In genomic region chr10:6734286-6734685, GRCh38 we compare ENCODE assay signal across 15 cellular contexts.
DNase-seq lines count a peak whose midpoint lies in the region; ATAC-seq and TF ChIP-seq lines count a peak whose summit lies in the region.
"Had no signal": no experiment of that assay in that cellular context is flagged by ENCODE, and none has a peak within 500 bp of the region (broad histone marks: within the 10 kb centered on the region; RNA-seq: fewer than 3 reads in every experiment).

No MANE protein-coding gene starts in this region.

- H3K4me2 ChIP-seq in GM23338 (no peak overlapping the region), smooth muscle cell (no peak overlapping the region)
- H3K4me2 ChIP-seq: BLaER1 had no signal

- no peak overlapping the region for H3K27ac ChIP-seq in GM23338 (ENCODE audit: low read depth)
- H3K27ac ChIP-seq in psoas muscle, result peak overlapping the region; percentile 15
- no peak overlapping the region for H3K27ac ChIP-seq in smooth muscle cell (ENCODE audit: low read depth)
- no peak overlapping the region for H3K27ac ChIP-seq in sigmoid colon
- H3K27ac ChIP-seq: BLaER1 had no signal

- TF ChIP-seq EP300 in sigmoid colon (IDR thresholded peaks at IDR 0.05), result no peak

- H3K4me3 ChIP-seq in GM23338, result no peak overlapping the region
- H3K4me3 ChIP-seq in psoas muscle, result no peak overlapping the region
- no peak overlapping the region for H3K4me3 ChIP-seq in smooth muscle cell
- H3K4me3 ChIP-seq in sigmoid colon, result no peak overlapping the region
- H3K4me3 ChIP-seq: BLaER1, HAP-1 had no signal

- 56 to 83% (median 58%) methylated on average over 11 of the region's 11 CpGs for WGBS in psoas muscle, 3 donors
- 75% methylated on average over 11 of the region's 11 CpGs for WGBS in smooth muscle cell (ENCODE audit: low lambda C conversion rate)
- WGBS in sigmoid colon, 2 donors, result 73 to 83% methylated on average over 11 of the region's 11 CpGs

- ATAC-seq in GM23338, result no peak
- no peak for ATAC-seq in psoas muscle
- ATAC-seq in HG02623 (IDR thresholded peaks at IDR 0.05; ENCODE audit: unreplicated experiment), result no peak

- H3K36me3 ChIP-seq in GM23338 (ENCODE audit: insufficient read depth), result no peaks in the 10 kb centered on the region
- no peaks in the 10 kb centered on the region for H3K36me3 ChIP-seq in psoas muscle (ENCODE audit: insufficient read depth in 1 of 2, low read depth in 1 of 2)
- no peaks in the 10 kb centered on the region for H3K36me3 ChIP-seq in smooth muscle cell (ENCODE audit: low read depth)
- H3K36me3 ChIP-seq in sigmoid colon, result no peaks in the 10 kb centered on the region
- H3K36me3 ChIP-seq: BLaER1, HAP-1 had no signal

- no peaks in the 10 kb centered on the region for H3K27me3 ChIP-seq in GM23338 (ENCODE audit: insufficient read depth)
- no peaks in the 10 kb centered on the region for H3K27me3 ChIP-seq in psoas muscle (ENCODE audit: insufficient read depth in 3 of 3, low read length in 2 of 3)
- H3K27me3 ChIP-seq in smooth muscle cell (ENCODE audit: low read depth), result no peaks in the 10 kb centered on the region
- peaks cover 0 to 27% (median 2%) of the 10 kb centered on the region in 3 donors for H3K27me3 ChIP-seq in sigmoid colon
- H3K27me3 ChIP-seq: BLaER1 had no signal

- H3K36me3 Mint-ChIP-seq in GM23338 (ENCODE audit: low read depth), result no peaks in the 10 kb centered on the region
- H3K36me3 Mint-ChIP-seq: CD14-positive monocyte; CD4-positive, alpha-beta memory T cell; IgD-negative memory B cell had no signal

- intact Hi-C loops in psoas muscle (cut with DNase I) (no loop called here), sigmoid colon (cut with DNase I) (no loop called here)

- DNase-seq in GM23338 (ENCODE audit: low spot score) (no peak), myocyte (ENCODE audit: low read depth) (peak; percentile 72), psoas muscle (no peak), smooth muscle cell (lab: John Stamatoyannopoulos, UW; ENCODE audit: unreplicated experiment) (no peak), sigmoid colon (no peak), iPS-NIHi7 (ENCODE audit: extremely low spot score) (no peak)
- DNase-seq: 8988T; CD4-positive, alpha-beta memory T cell; DMS79 treated with DMSO at 0.1 percent for 48 hours; GF-D8 had no signal

- H3K9me3 Mint-ChIP-seq in GM23338, result no peaks in the 10 kb centered on the region
- H3K9me3 Mint-ChIP-seq: CD4-positive, alpha-beta memory T cell had no signal

- H2AFZ ChIP-seq in GM23338 (peak overlapping the region; percentile 61), smooth muscle cell (ENCODE audit: low read depth) (no peak overlapping the region)

- no peaks in the 10 kb centered on the region; the same call in 1 of the 2 replicates for H3K9me2 ChIP-seq in GM23338 (ENCODE audit: insufficient read depth)

- H3K4me1 ChIP-seq in GM23338 (ENCODE audit: insufficient read depth) (peaks cover 32% of the 10 kb centered on the region), psoas muscle (peaks cover 33% of the 10 kb centered on the region), smooth muscle cell (ENCODE audit: low read depth) (no peaks in the 10 kb centered on the region), sigmoid colon (peaks cover 0 to 18% (median 10%) of the 10 kb centered on the region in 4 donors)
- H3K4me1 ChIP-seq: BLaER1 had no signal

- no peak overlapping the region for H3K9ac ChIP-seq in smooth muscle cell (ENCODE audit: low read depth)
- H3K9ac ChIP-seq: BLaER1 had no signal

- H4K20me1 ChIP-seq in GM23338 (replicated peaks; ENCODE audit: insufficient read depth) (no peaks in the 10 kb centered on the region), smooth muscle cell (ENCODE audit: low read depth) (no peaks in the 10 kb centered on the region)
- H4K20me1 ChIP-seq: BLaER1 had no signal

- H3K9me3 ChIP-seq in psoas muscle (no peaks in the 10 kb centered on the region), smooth muscle cell (replicated peaks; ENCODE audit: low read depth) (no peaks in the 10 kb centered on the region), sigmoid colon (no peaks in the 10 kb centered on the region)
- H3K9me3 ChIP-seq: BLaER1, HAP-1 had no signal

- no peak for TF ChIP-seq POLR2A in sigmoid colon (IDR thresholded peaks at IDR 0.05)

- H3K27me3 Mint-ChIP-seq in GM23338 (ENCODE audit: insufficient read depth, low read depth, poor library complexity), result peaks cover 6% of the 10 kb centered on the region

- no peak overlapping the region for H3K27ac Mint-ChIP-seq in GM23338
- H3K27ac Mint-ChIP-seq: CD4-positive, alpha-beta memory T cell; IgD-negative memory B cell had no signal

- TF ChIP-seq CTCF in GM23338 (conservative IDR thresholded peaks at IDR 0.05; ENCODE audit: low read depth in 2 of 2) (no peak), psoas muscle (IDR thresholded peaks at IDR 0.05) (no peak), smooth muscle cell (IDR thresholded peaks at IDR 0.05; ENCODE audit: borderline replicate concordance, insufficient read depth, poor library complexity, severe bottlenecking) (no peak), sigmoid colon (IDR thresholded peaks at IDR 0.05) (no peak)

- H3K4me1 Mint-ChIP-seq in GM23338, result peaks cover 36% of the 10 kb centered on the region
- H3K4me1 Mint-ChIP-seq: IgD-negative memory B cell had no signal

- no peak overlapping the region for H3K4me3 Mint-ChIP-seq in GM23338
- H3K4me3 Mint-ChIP-seq: CD14-positive monocyte; CD4-positive, alpha-beta memory T cell; IgD-negative memory B cell had no signal

- H3K79me2 ChIP-seq in GM23338 (replicated peaks; ENCODE audit: insufficient read depth) (no peaks in the 10 kb centered on the region), smooth muscle cell (ENCODE audit: low read depth) (no peaks in the 10 kb centered on the region)

- H3F3A ChIP-seq in GM23338 (replicated peaks; ENCODE audit: low read depth), result no peaks in the 10 kb centered on the region
- H3F3A ChIP-seq in smooth muscle cell (ENCODE audit: low read depth), result no peaks in the 10 kb centered on the region

TF ChIP-seq in GM23338, 12 proteins besides CTCF, POLR2A, EP300 and RAD21 (continues in another document):
- TF ChIP-seq EZH2phosphoT487 (IDR thresholded peaks at IDR 0.05; ENCODE audit: unreplicated experiment), result no peak
- no peak for TF ChIP-seq EZH2 (IDR thresholded peaks at IDR 0.05; ENCODE audit: low read depth, unreplicated experiment)
- TF ChIP-seq CREB1 (CRISPR knock-in tag; IDR thresholded peaks at IDR 0.05; ENCODE audit: low read depth), result no peak
- TF ChIP-seq JUNB (IDR thresholded peaks at IDR 0.05; ENCODE audit: unreplicated experiment), result no peak
- no peak for TF ChIP-seq REST (IDR thresholded peaks at IDR 0.05; ENCODE audit: unreplicated experiment)
- no peak for TF ChIP-seq ZNF331 (CRISPR knock-in tag; IDR thresholded peaks at IDR 0.05; ENCODE audit: low read depth)
- TF ChIP-seq NANOG (IDR thresholded peaks at IDR 0.05; ENCODE audit: borderline replicate concordance), result no peak
- TF ChIP-seq ETS1 (IDR thresholded peaks at IDR 0.05), result no peak
- TF ChIP-seq STAT1 (IDR thresholded peaks at IDR 0.05; ENCODE audit: unreplicated experiment), result no peak
- TF ChIP-seq POLR2AphosphoS5 (IDR thresholded peaks at IDR 0.05; ENCODE audit: low read depth), result no peak
- no peak for TF ChIP-seq ZNF114 (CRISPR knock-in tag; IDR thresholded peaks at IDR 0.05)
